Comparison of ENCODE assay signal across 3 cellular contexts in the genomic region with DNA sequence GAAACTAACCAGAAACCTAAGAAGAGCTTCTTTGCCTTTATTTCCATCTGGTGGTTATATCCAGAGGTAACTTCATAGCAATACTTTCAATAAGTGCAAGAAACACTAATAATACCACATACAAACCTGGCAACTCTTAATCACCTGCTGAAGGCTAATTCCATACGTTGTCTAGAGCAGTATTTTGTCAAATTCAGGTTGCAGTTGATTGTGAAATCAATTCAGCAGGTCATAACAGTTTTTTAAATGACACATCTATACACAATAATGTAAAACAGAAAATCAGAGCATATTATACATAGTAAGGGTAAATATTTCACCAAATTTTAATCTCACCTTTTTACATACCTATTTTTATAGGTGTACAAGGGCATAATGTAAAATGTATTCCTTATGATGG.
A peak's percentile ranks its signal among the peaks of the same experiment; 100 is the strongest.
TF ChIP-seq lines count a peak whose summit lies in the region.

No MANE protein-coding gene starts in this region.

TF ChIP-seq in K562, 482 proteins besides CTCF, POLR2A, EP300 and RAD21:
- TF ChIP-seq HNRNPLL (IDR thresholded peaks at IDR 0.05; ENCODE audit: low read depth, low read length, poor library complexity, severe bottlenecking): no peak
- peak; percentile 56; the same call in 1 of the 2 replicates for TF ChIP-seq CEBPB (tag; IDR thresholded peaks at IDR 0.05)
TF ChIP-seq in K562: peak in this region for 1.

TF ChIP-seq in HepG2, 621 proteins besides CTCF, POLR2A, EP300 and RAD21:
- TF ChIP-seq ZNF570 (CRISPR knock-in tag; IDR thresholded peaks at IDR 0.05; ENCODE audit: borderline replicate concordance): no peak
- TF ChIP-seq CEBPB (IDR thresholded peaks at IDR 0.05; ENCODE audit: borderline replicate concordance, low read depth, low read length): peak; percentile 59

TF ChIP-seq in neural cell, 6 proteins besides CTCF, POLR2A, EP300 and RAD21:
- TF ChIP-seq SMC3 (conservative IDR thresholded peaks at IDR 0.05; ENCODE audit: poor library complexity): peak; percentile 38
- TF ChIP-seq POLR2AphosphoS5 (IDR thresholded peaks at IDR 0.05): no peak
